In the genomic region with DNA sequence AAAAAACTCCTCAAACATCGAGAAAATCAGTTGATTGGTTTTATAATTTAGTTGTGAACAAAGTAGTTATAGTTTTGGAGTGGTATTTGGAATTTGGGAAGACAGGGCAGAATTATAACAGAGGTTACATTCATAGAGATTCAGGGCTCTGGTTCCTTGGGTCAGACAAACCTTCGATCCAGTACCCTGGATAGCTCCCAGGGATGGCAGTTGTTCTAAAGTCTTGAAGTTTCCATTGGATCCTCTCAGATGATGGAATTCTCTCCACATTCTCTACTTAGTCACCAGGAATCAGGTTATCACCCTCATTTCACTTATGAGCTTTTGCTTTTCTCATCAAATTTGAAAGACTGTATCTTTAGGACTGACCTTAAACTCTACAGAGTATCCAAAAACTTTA, we compare ENCODE assay signal across 14 cellular contexts.
DNase-seq lines count a peak whose midpoint lies in the region; ATAC-seq and TF ChIP-seq lines count a peak whose summit lies in the region.
"Had no signal": no experiment of that assay in that cellular context is flagged by ENCODE, and none has a peak within 500 bp of the region (broad histone marks: within the 10 kb centered on the region; RNA-seq: fewer than 3 reads in every experiment).

No MANE protein-coding gene starts in this region.

- ATAC-seq in WTC11 (peak; percentile 76), GM19023 (IDR thresholded peaks at IDR 0.05; ENCODE audit: unreplicated experiment) (no peak)
- ATAC-seq: activated naive CD4-positive, alpha-beta T cell treated with anti-CD3 and anti-CD28 coated beads, Interleukin-2, amount 50 U/mL, for 72 hours; sciatic nerve had no signal

- DNase-seq in HPDE6-E6E7 (ENCODE audit: extremely low spot score) (peak; percentile 1), WTC11 (ENCODE audit: low spot score) (peak; percentile 21), foreskin fibroblast (peak; percentile 26 to 62), progenitor cell of endocrine pancreas (ENCODE audit: low spot score, unreplicated experiment) (peak; percentile 40), NCI-H748 treated with DMSO at 0.1 percent for 48 hours (lab: John Stamatoyannopoulos, UW) (no peak), erythroblast (lab: John Stamatoyannopoulos, UW) (no peak), NCI-H1436 (lab: John Stamatoyannopoulos, UW) (no peak)
- DNase-seq: COR-L47, H9, NCI-H2029 had no signal

- no peaks in the 10 kb centered on the region for H3K4me1 Mint-ChIP-seq in WTC11
- no peaks in the 10 kb centered on the region for H3K4me1 Mint-ChIP-seq in progenitor cell of endocrine pancreas (ENCODE audit: low read depth)
- H3K4me1 Mint-ChIP-seq: H9 had no signal

- POLR2A ChIA-PET in WTC11 (lab: Charles Lee) = no interaction called here

- H3K36me3 Mint-ChIP-seq in WTC11 (no peaks in the 10 kb centered on the region), progenitor cell of endocrine pancreas (ENCODE audit: insufficient read depth) (no peaks in the 10 kb centered on the region)
- H3K36me3 Mint-ChIP-seq: activated naive CD4-positive, alpha-beta T cell treated with anti-CD3 and anti-CD28 coated beads, Interleukin-2, amount 50 U/mL, for 72 hours had no signal

- H3K4me3 ChIP-seq in foreskin fibroblast (ENCODE audit: low read depth in 1 of 2, low read length in 2 of 2) = no peak overlapping the region
- H3K4me3 ChIP-seq: suprapubic skin had no signal

- H3K27me3 Mint-ChIP-seq in WTC11 (ENCODE audit: low read depth) (no peaks in the 10 kb centered on the region), progenitor cell of endocrine pancreas (no peaks in the 10 kb centered on the region)

- H3K4me3 Mint-ChIP-seq in WTC11 (no peak overlapping the region), progenitor cell of endocrine pancreas (ENCODE audit: low read depth) (no peak overlapping the region)
- H3K4me3 Mint-ChIP-seq: H9 had no signal

- TF ChIP-seq POLR2A in erythroblast (IDR thresholded peaks at IDR 0.05; ENCODE audit: low read length) = no peak

- H3K9me3 Mint-ChIP-seq in WTC11 (no peaks in the 10 kb centered on the region), progenitor cell of endocrine pancreas (ENCODE audit: low read depth) (no peaks in the 10 kb centered on the region)
- H3K9me3 Mint-ChIP-seq: activated naive CD4-positive, alpha-beta T cell treated with anti-CD3 and anti-CD28 coated beads, Interleukin-2, amount 50 U/mL, for 72 hours; H9 had no signal

- TF ChIP-seq CTCF in WTC11 (IDR thresholded peaks at IDR 0.05) = no peak
- TF ChIP-seq CTCF in foreskin fibroblast (IDR thresholded peaks at IDR 0.05; ENCODE audit: low read depth, low read length) = no peak
- no peak for TF ChIP-seq CTCF in progenitor cell of endocrine pancreas (IDR thresholded peaks at IDR 0.05; ENCODE audit: unreplicated experiment)

- CTCF ChIA-PET in WTC11 (lab: Charles Lee) = no interaction called here

- H3K27ac Mint-ChIP-seq in WTC11 (no peak overlapping the region), progenitor cell of endocrine pancreas (no peak overlapping the region)
- H3K27ac Mint-ChIP-seq: activated naive CD4-positive, alpha-beta T cell treated with anti-CD3 and anti-CD28 coated beads, Interleukin-2, amount 50 U/mL, for 72 hours; H9 had no signal

TF ChIP-seq in WTC11, 78 proteins besides CTCF, POLR2A, EP300 and RAD21:
- TF ChIP-seq, protein P1, sequence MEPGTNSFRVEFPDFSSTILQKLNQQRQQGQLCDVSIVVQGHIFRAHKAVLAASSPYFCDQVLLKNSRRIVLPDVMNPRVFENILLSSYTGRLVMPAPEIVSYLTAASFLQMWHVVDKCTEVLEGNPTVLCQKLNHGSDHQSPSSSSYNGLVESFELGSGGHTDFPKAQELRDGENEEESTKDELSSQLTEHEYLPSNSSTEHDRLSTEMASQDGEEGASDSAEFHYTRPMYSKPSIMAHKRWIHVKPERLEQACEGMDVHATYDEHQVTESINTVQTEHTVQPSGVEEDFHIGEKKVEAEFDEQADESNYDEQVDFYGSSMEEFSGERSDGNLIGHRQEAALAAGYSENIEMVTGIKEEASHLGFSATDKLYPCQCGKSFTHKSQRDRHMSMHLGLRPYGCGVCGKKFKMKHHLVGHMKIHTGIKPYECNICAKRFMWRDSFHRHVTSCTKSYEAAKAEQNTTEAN (CRISPR knock-in tag; IDR thresholded peaks at IDR 0.05) = no peak
- TF ChIP-seq, protein P2, sequence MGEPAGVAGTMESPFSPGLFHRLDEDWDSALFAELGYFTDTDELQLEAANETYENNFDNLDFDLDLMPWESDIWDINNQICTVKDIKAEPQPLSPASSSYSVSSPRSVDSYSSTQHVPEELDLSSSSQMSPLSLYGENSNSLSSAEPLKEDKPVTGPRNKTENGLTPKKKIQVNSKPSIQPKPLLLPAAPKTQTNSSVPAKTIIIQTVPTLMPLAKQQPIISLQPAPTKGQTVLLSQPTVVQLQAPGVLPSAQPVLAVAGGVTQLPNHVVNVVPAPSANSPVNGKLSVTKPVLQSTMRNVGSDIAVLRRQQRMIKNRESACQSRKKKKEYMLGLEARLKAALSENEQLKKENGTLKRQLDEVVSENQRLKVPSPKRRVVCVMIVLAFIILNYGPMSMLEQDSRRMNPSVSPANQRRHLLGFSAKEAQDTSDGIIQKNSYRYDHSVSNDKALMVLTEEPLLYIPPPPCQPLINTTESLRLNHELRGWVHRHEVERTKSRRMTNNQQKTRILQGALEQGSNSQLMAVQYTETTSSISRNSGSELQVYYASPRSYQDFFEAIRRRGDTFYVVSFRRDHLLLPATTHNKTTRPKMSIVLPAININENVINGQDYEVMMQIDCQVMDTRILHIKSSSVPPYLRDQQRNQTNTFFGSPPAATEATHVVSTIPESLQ (CRISPR knock-in tag; IDR thresholded peaks at IDR 0.05) = no peak
- TF ChIP-seq SP1 (CRISPR knock-in tag; conservative IDR thresholded peaks at IDR 0.05) = no peak
- no peak for TF ChIP-seq TEAD1 (CRISPR knock-in tag; IDR thresholded peaks at IDR 0.05)
- no peak for TF ChIP-seq RORB (CRISPR knock-in tag; IDR thresholded peaks at IDR 0.05)
TF ChIP-seq in WTC11: peak in this region for 0.

Comparison
In these comparisons a context has a peak if more than half of its experiments do, and no peak if none do; other contexts are left out.
1. DNase-seq: peak in HPDE6-E6E7 (single experiment), WTC11 (single experiment), foreskin fibroblast (2 of 2) and progenitor cell of endocrine pancreas (single experiment); none in NCI-H748 treated with DMSO at 0.1 percent for 48 hours (single experiment), erythroblast (0 of 2) and NCI-H1436 (single experiment).